Comparison of ENCODE assay signal across 20 cellular contexts in genomic region chr5:159768243-159768642, GRCh38.
DNase-seq lines count a peak whose midpoint lies in the region; ATAC-seq and TF ChIP-seq lines count a peak whose summit lies in the region.
"Had no signal": no experiment of that assay in that cellular context is flagged by ENCODE, and none has a peak within 500 bp of the region (broad histone marks: within the 10 kb centered on the region; RNA-seq: fewer than 3 reads in every experiment).

No MANE protein-coding gene starts in this region.

- intact Hi-C loops in stomach (cut with DNase I; ENCODE audit: low total_unique reads): no loop called here

- TF ChIP-seq POLR2A in stomach (IDR thresholded peaks at IDR 0.05): no peak

- H3K4me3 ChIP-seq in GM23248: no peak overlapping the region
- no peak overlapping the region for H3K4me3 ChIP-seq in MG63
- no peak overlapping the region for H3K4me3 ChIP-seq in fibroblast of the aortic adventitia (ENCODE audit: low read depth, low read length)
- no peak overlapping the region for H3K4me3 ChIP-seq in osteoblast (ENCODE audit: insufficient read depth, low read length)
- H3K4me3 ChIP-seq in stomach: no peak overlapping the region
- H3K4me3 ChIP-seq: testis had no signal

- H3K27ac ChIP-seq in GM23248: no peak overlapping the region
- H3K27ac ChIP-seq in osteoblast (ENCODE audit: low read depth, low read length): no peak overlapping the region
- H3K27ac ChIP-seq in stomach: no peak overlapping the region
- H3K27ac ChIP-seq: foreskin keratinocyte, KMS-11, neutrophil, testis had no signal

- H3K27me3 ChIP-seq in GM23248 (replicated peaks; ENCODE audit: insufficient read depth) (no peaks in the 10 kb centered on the region), MG63 (no peaks in the 10 kb centered on the region), osteoblast (ENCODE audit: insufficient read depth, low read length) (no peaks in the 10 kb centered on the region), stomach (peaks cover 0 to 6% (median 0%) of the 10 kb centered on the region in 3 donors)
- H3K27me3 ChIP-seq: foreskin keratinocyte, testis had no signal

- no peak for ATAC-seq in GM18517 (IDR thresholded peaks at IDR 0.05; ENCODE audit: unreplicated experiment)
- no peak for ATAC-seq in HG03039 (IDR thresholded peaks at IDR 0.05; ENCODE audit: unreplicated experiment)
- ATAC-seq: activated CD8-positive, alpha-beta T cell treated with anti-CD3 and anti-CD28 coated beads, Interleukin-2, amount 10 ng/mL, durations not matched to agents 7 days and 5 days; foreskin keratinocyte; stimulated activated naive B cell treated with anti-CD40 and anti-IgM and Interleukin-4, amounts not matched to agents 10 μg/mL and 1 μg/mL and 100 μg/mL, for 72 hours had no signal

- H3K9me2 ChIP-seq in GM23248 (ENCODE audit: insufficient read depth): no peaks in the 10 kb centered on the region

- H3K36me3 ChIP-seq in GM23248 (ENCODE audit: low read depth) (no peaks in the 10 kb centered on the region), MG63 (no peaks in the 10 kb centered on the region), osteoblast (ENCODE audit: insufficient read depth, low read length) (no peaks in the 10 kb centered on the region), stomach (no peaks in the 10 kb centered on the region)
- H3K36me3 ChIP-seq: neutrophil had no signal

- H2AFZ ChIP-seq in GM23248 (no peak overlapping the region), osteoblast (ENCODE audit: low read length) (peak overlapping the region; percentile 52)

- H3K9me3 ChIP-seq in GM23248 (ENCODE audit: low read depth) (no peaks in the 10 kb centered on the region), MG63 (no peaks in the 10 kb centered on the region), osteoblast (ENCODE audit: low read depth, low read length) (no peaks in the 10 kb centered on the region), stomach (no peaks in the 10 kb centered on the region)
- H3K9me3 ChIP-seq: neutrophil, testis had no signal

- H3F3A ChIP-seq in GM23248 (ENCODE audit: insufficient read depth): peaks cover 6% of the 10 kb centered on the region; the same call in 1 of the 2 replicates

- in situ Hi-C loops in GM23248 (cut with MboI): no loop called here

- 49 to 59% methylated on average over 2 of the region's 2 CpGs for WGBS in GM23248 (ENCODE audit: low coverage in 1 of 2, low lambda C conversion rate in 2 of 2, missing lambda C conversion rate in 2 of 2), 2 experiments
- 23 to 48% (median 33%) methylated on average over 2 of the region's 2 CpGs for WGBS in stomach, 5 donors

- DNase-seq in GM23248 (peak; percentile 40), MG63 (peak; percentile 22), fibroblast of the aortic adventitia (ENCODE audit: low read depth) (peak; percentile 29), osteoblast (ENCODE audit: insufficient read length, low spot score, missing footprints) (no peak), NCI-H2081 (lab: John Stamatoyannopoulos, UW) (no peak), stomach (no peak)
- DNase-seq: activated CD8-positive, alpha-beta T cell treated with anti-CD3 and anti-CD28 coated beads, Interleukin-2, amount 10 ng/mL, durations not matched to agents 7 days and 5 days; activated T-cell treated with anti-CD3 and anti-CD28 coated beads, Interleukin-2, amount 50 U/mL, for 24 hours; amniotic stem cell; CD4-positive, alpha-beta memory T cell; foreskin keratinocyte; GF-D8; NCI-H1694; stimulated activated CD4-positive, alpha-beta T cell treated with anti-CD3 and anti-CD28 coated beads, Interleukin-2, amount 100 ng/mL, for 48 hours; stimulated activated naive B cell treated with anti-CD40 and anti-IgM and Interleukin-4, amounts not matched to agents 10 μg/mL and 1 μg/mL and 100 μg/mL, for 72 hours; testis had no signal

- H3K4me1 ChIP-seq in GM23248 (ENCODE audit: insufficient read depth) (peaks cover 27% of the 10 kb centered on the region), osteoblast (ENCODE audit: insufficient read depth, low read length) (peaks cover 20% of the 10 kb centered on the region), stomach (peaks cover 0 to 17% (median 6%) of the 10 kb centered on the region in 4 donors)
- H3K4me1 ChIP-seq: foreskin keratinocyte had no signal

- H3K79me2 ChIP-seq in GM23248 (ENCODE audit: insufficient read depth) (no peaks in the 10 kb centered on the region), osteoblast (ENCODE audit: insufficient read depth, low read length) (no peaks in the 10 kb centered on the region)

- H3K9ac ChIP-seq in GM23248: no peak overlapping the region
- H3K9ac ChIP-seq: KMS-11 had no signal

- no peak for TF ChIP-seq EP300 in stomach (IDR thresholded peaks at IDR 0.05)

- TF ChIP-seq CTCF in fibroblast of the aortic adventitia (IDR thresholded peaks at IDR 0.05; ENCODE audit: insufficient read depth, low read length) (no peak), osteoblast (IDR thresholded peaks at IDR 0.05; ENCODE audit: extremely low read depth, low read depth, low read length) (no peak), stomach (IDR thresholded peaks at IDR 0.05) (no peak)

- H3K4me2 ChIP-seq in GM23248 (ENCODE audit: unreplicated experiment): no peak overlapping the region
- H3K4me2 ChIP-seq in osteoblast (ENCODE audit: insufficient read depth, low read length): no peak overlapping the region
- H3K4me2 ChIP-seq: KMS-11 had no signal

- no peaks in the 10 kb centered on the region for H4K20me1 ChIP-seq in GM23248 (ENCODE audit: insufficient read depth)
- H4K20me1 ChIP-seq in osteoblast (ENCODE audit: insufficient read depth, low read length): no peaks in the 10 kb centered on the region

Comparison
In these comparisons a context has a peak if more than half of its experiments do, and no peak if none do; other contexts are left out.
1. DNase-seq: peak in GM23248 (single experiment), MG63 (single experiment) and fibroblast of the aortic adventitia (single experiment); none in osteoblast (single experiment), NCI-H2081 (0 of 2) and stomach (single experiment).